8 cellular contexts compared by ENCODE assay signal in the genomic region with DNA sequence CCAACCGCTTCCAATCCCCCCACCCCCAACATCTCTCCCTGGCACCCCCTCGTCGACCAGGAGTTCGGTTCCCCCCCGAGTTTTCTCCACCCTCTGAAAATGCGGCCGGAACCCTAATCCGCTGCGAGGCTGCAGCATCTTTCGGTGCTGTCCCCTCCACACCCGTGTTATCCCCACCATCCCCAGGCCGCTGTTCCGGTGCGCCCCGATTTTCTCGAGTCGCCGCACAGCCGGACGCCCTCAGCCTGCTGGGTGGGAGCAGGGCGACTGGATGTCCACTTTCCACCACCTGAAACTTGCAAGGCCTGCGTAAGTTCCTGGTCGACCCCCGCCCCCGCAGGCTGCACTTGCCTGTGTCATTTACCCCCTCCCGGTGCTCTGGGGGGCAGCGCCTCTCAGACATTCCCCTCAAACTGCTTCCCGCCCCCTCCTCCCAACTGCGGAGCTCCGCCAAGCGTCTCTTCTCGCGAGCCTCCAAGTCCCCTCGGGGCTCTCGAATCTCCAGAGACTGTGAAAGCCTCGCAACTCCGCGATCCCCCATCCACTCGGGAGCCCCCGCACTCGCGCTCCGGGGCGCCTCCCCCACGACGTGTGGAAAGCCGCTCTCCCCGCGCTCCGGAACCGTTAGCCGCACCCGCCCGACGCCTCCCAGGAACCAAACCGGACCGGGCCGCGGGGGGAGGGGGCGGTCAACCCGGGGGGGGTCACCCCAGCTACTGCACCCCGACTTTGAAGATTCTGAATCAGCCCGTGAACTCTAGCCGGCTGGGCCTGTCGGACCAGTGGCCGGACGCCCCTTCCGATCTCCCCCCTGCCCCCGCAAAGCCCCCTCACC. TPM values are rescaled to one million over a fixed set of nuclear protein-coding genes. Genes with fewer than 3 reads are reported as not detected.
DNase-seq lines count a peak whose midpoint lies in the region; FAIRE-seq and TF ChIP-seq lines count a peak whose summit lies in the region.

No MANE protein-coding gene starts in this region.

- no peak for TF ChIP-seq POLR2A in esophagus muscularis mucosa (IDR thresholded peaks at IDR 0.05; ENCODE audit: low read depth)

- TF ChIP-seq EP300 in esophagus muscularis mucosa (IDR thresholded peaks at IDR 0.05), result no peak

- CTCF ChIA-PET in activated CD4-positive, alpha-beta memory T cell treated with anti-CD3 and anti-CD28 coated beads for 36 hours (lab: Charles Lee), result no interaction called here

- H3K27ac ChIP-seq in esophagus muscularis mucosa (replicated peaks in 1 of 4), result peak overlapping the region; percentile 75 to 86 (median 82)

- no peak for FAIRE-seq in urothelium cell line (lab: Jason Lieb, UNC)

- POLR2A ChIA-PET in activated CD4-positive, alpha-beta memory T cell treated with anti-CD3 and anti-CD28 coated beads for 36 hours (lab: Charles Lee), result interaction anchor here (1.4 kb wide), 1 partner anchor 462 kb away, joined by 8 read pairs; a partner anchor contains a TSS

- intact Hi-C loops in activated CD4-positive, alpha-beta memory T cell treated with anti-CD3 and anti-CD28 coated beads for 36 hours (cut with micrococcal nuclease), result loop anchor here (1.0 to 5.0 kb wide), 6 partner anchors 48 to 644 kb away; no protein-coding TSS in a partner anchor
- intact Hi-C loops in esophagus muscularis mucosa (cut with DNase I), result loop anchor here (10.0 kb wide), 1 partner anchor 106 kb away; no protein-coding TSS in a partner anchor

- WGBS in esophagus muscularis mucosa, result under 1% methylated on average over 26 of the region's 69 CpGs

- H3K4me1 ChIP-seq in esophagus muscularis mucosa, result peaks cover 21 to 44% (median 40%) of the 10 kb centered on the region in 4 donors

- H3K27me3 ChIP-seq in MG63, result no peaks in the 10 kb centered on the region
- H3K27me3 ChIP-seq in esophagus muscularis mucosa, result peaks cover 0 to 15% (median 0%) of the 10 kb centered on the region in 4 donors

- no peaks in the 10 kb centered on the region for H3K36me3 Mint-ChIP-seq in activated CD4-positive, alpha-beta memory T cell treated with anti-CD3 and anti-CD28 coated beads for 36 hours

- peak; percentile 78 for DNase-seq in DMS53 (lab: John Stamatoyannopoulos, UW)
- no peak for DNase-seq in DMS53 treated with DMSO at 0.1 percent for 48 hours (lab: John Stamatoyannopoulos, UW; ENCODE audit: unreplicated experiment)
- peak; percentile 77 for DNase-seq in MG63
- DNase-seq in activated CD4-positive, alpha-beta memory T cell treated with anti-CD3 and anti-CD28 coated beads for 36 hours, result peak; percentile 40
- DNase-seq in esophagus muscularis mucosa (ENCODE audit: extremely low spot score), result no peak
- DNase-seq in myocyte (ENCODE audit: low read depth), result peak; percentile 69
- DNase-seq in urothelium cell line (ENCODE audit: low spot score), result peak; percentile 61
- no peak for DNase-seq in OCI-M2 (lab: John Stamatoyannopoulos, UW; ENCODE audit: unreplicated experiment)

- H3K36me3 ChIP-seq in MG63 (peaks cover 18% of the 10 kb centered on the region), esophagus muscularis mucosa (no peaks in the 10 kb centered on the region)

- no peak overlapping the region for H3K27ac Mint-ChIP-seq in activated CD4-positive, alpha-beta memory T cell treated with anti-CD3 and anti-CD28 coated beads for 36 hours

- no peak for TF ChIP-seq CTCF in esophagus muscularis mucosa (IDR thresholded peaks at IDR 0.05)

- no peaks in the 10 kb centered on the region for H3K9me3 Mint-ChIP-seq in activated CD4-positive, alpha-beta memory T cell treated with anti-CD3 and anti-CD28 coated beads for 36 hours

- H3K27me3 Mint-ChIP-seq in activated CD4-positive, alpha-beta memory T cell treated with anti-CD3 and anti-CD28 coated beads for 36 hours, result peaks cover 77% of the 10 kb centered on the region

- H3K4me3 Mint-ChIP-seq in activated CD4-positive, alpha-beta memory T cell treated with anti-CD3 and anti-CD28 coated beads for 36 hours, result peak overlapping the region; percentile 67

- H3K4me3 ChIP-seq in MG63 (peak overlapping the region; percentile 80), esophagus muscularis mucosa (peak overlapping the region; percentile 64 to 81 (median 72))

- H3K9me3 ChIP-seq in MG63 (no peaks in the 10 kb centered on the region), esophagus muscularis mucosa (no peaks in the 10 kb centered on the region)

- H3K4me1 Mint-ChIP-seq in activated CD4-positive, alpha-beta memory T cell treated with anti-CD3 and anti-CD28 coated beads for 36 hours (ENCODE audit: low read depth), result peaks cover 46% of the 10 kb centered on the region

RNA-seq across cellular contexts. Expression of a gene that starts 0.6 kb away (rescaled TPM):
- 21.8 and 36.4 TPM in 2 replicates for total RNA-seq in MG63 (2014; rRNA removed; shearing (Covaris generic); ENCODE audit: low replicate concordance)
- 1 to 10 TPM in 1 of 2 experiments, under 1 TPM in 1; 0.74 to 1.3 TPM for total RNA-seq in activated CD4-positive, alpha-beta memory T cell treated with anti-CD3 and anti-CD28 coated beads for 36 hours
- total RNA-seq in esophagus muscularis mucosa (10 to 100 TPM in 2 of 4 donors, 1 to 10 TPM in 2; 6.6 to 12.4 (median 9.5) TPM), myocyte (59.9 and 131 TPM in 2 replicates)
- 46.3 TPM for polyA plus RNA-seq in myocyte (2012)

Comparison
In these comparisons a context has a peak if more than half of its experiments do, and no peak if none do; other contexts are left out.
1. DNase-seq: peak in DMS53 (single experiment), MG63 (single experiment), activated CD4-positive, alpha-beta memory T cell treated with anti-CD3 and anti-CD28 coated beads for 36 hours (single experiment), myocyte (single experiment) and urothelium cell line (single experiment); none in DMS53 treated with DMSO at 0.1 percent for 48 hours (single experiment), esophagus muscularis mucosa (single experiment) and OCI-M2 (single experiment).